In the genomic region with DNA sequence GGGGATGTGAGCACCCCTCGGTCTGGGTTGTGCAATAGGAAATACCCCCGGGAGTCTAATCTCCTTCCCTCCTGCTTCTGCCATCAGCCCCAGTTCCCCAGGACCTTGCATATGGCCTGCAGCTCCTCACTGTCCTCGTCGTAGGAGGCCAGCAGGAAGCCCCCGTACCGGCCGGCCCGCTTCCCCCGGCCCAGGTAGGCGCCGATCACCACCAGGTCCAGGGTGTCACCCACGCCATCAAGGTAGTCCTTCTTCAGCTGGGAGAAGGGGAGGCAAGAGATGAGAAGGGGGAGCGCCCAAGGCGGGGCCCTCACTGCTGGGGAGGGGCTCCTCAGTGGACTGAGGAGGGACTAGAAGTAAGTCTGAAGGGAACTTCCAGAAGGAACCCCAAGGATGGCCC, we compare ENCODE assay signal across 20 cellular contexts.
"Had no signal": no experiment of that assay in that cellular context is flagged by ENCODE, and none has a peak within 500 bp of the region (broad histone marks: within the 10 kb centered on the region; RNA-seq: fewer than 3 reads in every experiment).

No MANE protein-coding gene starts in this region.

- H3K27ac ChIP-seq: HL-60, SJCRH30 had no signal

- DNase-seq: Karpas-422; MG63; NCI-H1092; NCI-H1105 treated with DMSO at 0.1 percent for 48 hours; NCI-H1417 treated with DMSO at 0.1 percent for 48 hours; NCI-H146; NCI-H1694 treated with DMSO at 0.1 percent for 48 hours; NCI-H1930; NCI-H2081; NCI-H2107; NCI-H2227 treated with DMSO at 0.1 percent for 48 hours; NCI-H524 treated with DMSO at 0.1 percent for 48 hours; NCI-H69; NCI-H774; NK-92 treated with Interleukin-12 subunit alpha and Interleukin-12 subunit beta, amount 100 ng/mL, for 24 hours; SHP77 treated with DMSO at 0.1 percent for 48 hours; SJCRH30 had no signal

- ATAC-seq: Panc1, SK-N-SH treated with all-trans-retinoic acid at 6 μM for 48 hours had no signal

- H3K9me3 ChIP-seq: MG63, SJCRH30 had no signal

- H3K27me3 ChIP-seq: MG63, SJCRH30 had no signal

- H3K4me3 ChIP-seq: MG63, SJCRH30 had no signal
